In genomic region chr16:79411805-79412204, GRCh38 we compare ENCODE assay signal across 16 cellular contexts.
"Had no signal": no experiment of that assay in that cellular context is flagged by ENCODE, and none has a peak within 500 bp of the region (broad histone marks: within the 10 kb centered on the region; RNA-seq: fewer than 3 reads in every experiment).

No MANE protein-coding gene starts in this region.

- H3K4me3 Mint-ChIP-seq: activated CD4-positive, alpha-beta T cell treated with anti-CD3 and anti-CD28 coated beads, Interleukin-2, amount 10 ng/mL, durations not matched to agents 7 days and 5 days; activated naive CD8-positive, alpha-beta T cell treated with anti-CD3 and anti-CD28 coated beads, Interleukin-2, amount 10 ng/mL, durations not matched to agents 7 days and 5 days; memory B cell; nephron had no signal

- H3K9me3 Mint-ChIP-seq: activated naive CD8-positive, alpha-beta T cell treated with anti-CD3 and anti-CD28 coated beads, Interleukin-2, amount 10 ng/mL, durations not matched to agents 7 days and 5 days; nephron had no signal

- DNase-seq: activated CD4-positive, alpha-beta T cell treated with anti-CD3 and anti-CD28 coated beads, Interleukin-2, amount 10 ng/mL, durations not matched to agents 7 days and 5 days; activated naive CD8-positive, alpha-beta T cell treated with anti-CD3 and anti-CD28 coated beads, Interleukin-2, amount 10 ng/mL, durations not matched to agents 7 days and 5 days; anterior cingulate cortex; brain microvascular endothelial cell; cerebellar nuclear complex; effector memory CD4-positive, alpha-beta T cell; foreskin keratinocyte; glutamatergic neuron; hypothalamus; left ventricle myocardium superior; nucleus accumbens; SHP77 treated with DMSO at 0.1 percent for 48 hours had no signal

- H3K27ac Mint-ChIP-seq: activated CD4-positive, alpha-beta T cell treated with anti-CD3 and anti-CD28 coated beads, Interleukin-2, amount 10 ng/mL, durations not matched to agents 7 days and 5 days; activated naive CD8-positive, alpha-beta T cell treated with anti-CD3 and anti-CD28 coated beads, Interleukin-2, amount 10 ng/mL, durations not matched to agents 7 days and 5 days; activated T-helper 2 cell treated with anti-CD3 and anti-CD28 coated beads, Interferon-gamma antibody, Interleukin-2, Interleukin-4, amounts not matched to agents 10 μg/mL and 5 μg/mL and 100 μg/mL, durations not matched to agents 14 hours and 24 hours and 36 hours; memory B cell had no signal

- H3K36me3 Mint-ChIP-seq: memory B cell had no signal

- ATAC-seq: foreskin keratinocyte, left ventricle myocardium superior, SK-N-SH treated with all-trans-retinoic acid at 6 μM for 48 hours had no signal

- H3K27me3 Mint-ChIP-seq: activated CD4-positive, alpha-beta T cell treated with anti-CD3 and anti-CD28 coated beads, Interleukin-2, amount 10 ng/mL, durations not matched to agents 7 days and 5 days had no signal
